In the genomic region with DNA sequence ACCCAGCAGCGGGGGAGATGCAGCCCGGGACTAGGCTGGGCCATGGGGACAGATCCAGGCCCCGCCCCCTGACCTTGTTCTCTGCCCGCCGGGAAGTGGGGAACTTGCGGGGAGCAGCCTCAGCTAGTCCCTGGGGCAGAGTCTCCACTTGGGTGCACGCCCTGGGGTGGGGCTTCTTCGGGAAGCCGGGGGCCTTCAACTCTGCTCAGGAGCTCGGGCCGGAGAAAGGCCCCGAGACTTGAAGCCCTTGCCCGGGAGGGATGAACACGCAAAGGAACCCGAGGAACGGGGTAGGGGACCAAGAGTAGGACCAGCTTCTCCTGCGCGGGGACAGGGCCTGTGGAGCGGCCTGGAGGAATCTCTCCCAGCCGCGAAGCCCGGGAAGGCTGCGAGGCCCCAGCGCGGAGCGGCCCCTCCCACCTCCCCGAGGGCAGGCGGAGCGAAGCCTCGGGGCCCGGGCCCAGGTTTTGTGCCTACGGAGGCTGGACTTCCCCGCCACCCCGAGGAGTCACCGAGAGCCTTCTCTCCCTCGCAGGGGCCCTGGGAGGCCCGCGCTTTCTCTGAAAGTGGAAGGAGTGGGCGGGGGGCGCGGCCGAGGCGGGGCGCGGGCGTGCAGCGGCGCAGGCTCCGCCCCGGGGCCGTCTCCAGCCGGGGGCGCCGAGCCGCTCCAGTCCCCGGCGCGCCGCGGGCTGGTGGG, we compare ENCODE assay signal across 8 cellular contexts. TPM values are rescaled to one million over a fixed set of nuclear protein-coding genes. Genes with fewer than 3 reads are reported as not detected.
DNase-seq lines count a peak whose midpoint lies in the region; ATAC-seq and TF ChIP-seq lines count a peak whose summit lies in the region.

A gene (plus strand): TSS at position 670 of the 697 bp plus-strand sequence. CDS start 54 bp downstream, outside the sequence.

- DNase-seq in AML-193 (lab: John Stamatoyannopoulos, UW) = peak; percentile 26 to 47
- peak; percentile 88 for DNase-seq in NCI-H69 (lab: John Stamatoyannopoulos, UW)
- peak; percentile 76 to 83 (median 76) for DNase-seq in activated CD8-positive, alpha-beta memory T cell treated with anti-CD3 and anti-CD28 coated beads for 48 hours (ENCODE audit: low read depth in 2 of 3, low spot score in 2 of 3)
- peak; percentile 91 for DNase-seq in endodermal cell
- peak; percentile 95 for DNase-seq in stimulated activated CD8-positive, alpha-beta memory T cell treated with anti-CD3 and anti-CD28 coated beads, Interleukin-4, amount 100 ng/mL, for 48 hours

- H3K9ac ChIP-seq in endodermal cell (ENCODE audit: extremely low read depth, low read length, poor library complexity, severe bottlenecking) = no peak within 1 kb of the TSS
- peak within 1 kb of the TSS; percentile 89 for H3K9ac ChIP-seq in mucosa of stomach (ENCODE audit: low read length)

- peaks cover 7% of the 10 kb centered on the region for H3K4me1 Mint-ChIP-seq in endodermal cell

- H3K36me3 ChIP-seq in endodermal cell (ENCODE audit: control insufficient read depth, insufficient read depth, low read length) = no peaks in the 10 kb centered on the region
- H3K36me3 ChIP-seq in mucosa of stomach (ENCODE audit: control insufficient read depth, insufficient read depth, low read length) = no peaks in the 10 kb centered on the region

- WGBS in endodermal cell (ENCODE audit: insufficient coverage in 1 of 2, insufficient read length in 1 of 2), 2 experiments = 0 to 1% methylated on average over 24 to 60 of the region's 60 CpGs

- H3K27me3 Mint-ChIP-seq in endodermal cell (ENCODE audit: insufficient read depth) = peaks cover 76% of the 10 kb centered on the region

- H3K4me1 ChIP-seq in endodermal cell (ENCODE audit: control insufficient read depth, insufficient read depth, low read length) (peaks cover 13% of the 10 kb centered on the region), mucosa of stomach (ENCODE audit: control insufficient read depth, insufficient read depth, low read length) (peaks cover 44% of the 10 kb centered on the region)

- H3K36me3 Mint-ChIP-seq in endodermal cell (ENCODE audit: low read depth) = no peaks in the 10 kb centered on the region

- H3K9me3 Mint-ChIP-seq in endodermal cell = no peaks in the 10 kb centered on the region

- no peak within 1 kb of the TSS for H3K27ac Mint-ChIP-seq in endodermal cell

- H3K27ac ChIP-seq in endodermal cell (ENCODE audit: low read depth, low read length) = no peak within 1 kb of the TSS

- H3K9me3 ChIP-seq in endodermal cell (ENCODE audit: control insufficient read depth, low read length) (no peaks in the 10 kb centered on the region), mucosa of stomach (ENCODE audit: control insufficient read depth, low read length) (no peaks in the 10 kb centered on the region)

- TF ChIP-seq CTCF in endodermal cell (conservative IDR thresholded peaks at IDR 0.05) = no peak

- H3K4me3 Mint-ChIP-seq in endodermal cell = peak within 1 kb of the TSS; percentile 46

- peak within 1 kb of the TSS; percentile 80 for H3K4me3 ChIP-seq in endodermal cell (ENCODE audit: low read length)
- H3K4me3 ChIP-seq in mucosa of stomach (ENCODE audit: low read length) = peak within 1 kb of the TSS; percentile 63

- ATAC-seq in GM19023 (IDR thresholded peaks at IDR 0.05; ENCODE audit: unreplicated experiment) = peak; percentile 66
- peak; percentile 78 for ATAC-seq in HG03175 (IDR thresholded peaks at IDR 0.05; ENCODE audit: unreplicated experiment)

- H3K27me3 ChIP-seq in endodermal cell (ENCODE audit: control insufficient read depth, insufficient read depth, low read length, poor library complexity, severe bottlenecking) (peaks cover 79% of the 10 kb centered on the region), mucosa of stomach (ENCODE audit: control insufficient read depth, insufficient read depth, low read length) (peaks cover 10% of the 10 kb centered on the region)

RNA-seq across cellular contexts. Expression of the gene that starts here (rescaled TPM):
- total RNA-seq in endodermal cell = 1 to 10 TPM in 1 of 2 donors, under 1 TPM in 1; 0.75 to 1.2 TPM
- polyA plus RNA-seq in endodermal cell (2013, experiment 1 of 2) = 0.53 TPM
- 0.41 TPM for polyA plus RNA-seq in endodermal cell (2013, experiment 2 of 2)

Comparison
In these comparisons a context has a peak if more than half of its experiments do, and no peak if none do; other contexts are left out.
1. DNase-seq: peak in every context shown above with its lines; median percentile 95 in stimulated activated CD8-positive, alpha-beta memory T cell treated with anti-CD3 and anti-CD28 coated beads, Interleukin-4, amount 100 ng/mL, for 48 hours; 91 in endodermal cell; 88 in NCI-H69; 76 in activated CD8-positive, alpha-beta memory T cell treated with anti-CD3 and anti-CD28 coated beads for 48 hours; 36 in AML-193.